In the genomic region with DNA sequence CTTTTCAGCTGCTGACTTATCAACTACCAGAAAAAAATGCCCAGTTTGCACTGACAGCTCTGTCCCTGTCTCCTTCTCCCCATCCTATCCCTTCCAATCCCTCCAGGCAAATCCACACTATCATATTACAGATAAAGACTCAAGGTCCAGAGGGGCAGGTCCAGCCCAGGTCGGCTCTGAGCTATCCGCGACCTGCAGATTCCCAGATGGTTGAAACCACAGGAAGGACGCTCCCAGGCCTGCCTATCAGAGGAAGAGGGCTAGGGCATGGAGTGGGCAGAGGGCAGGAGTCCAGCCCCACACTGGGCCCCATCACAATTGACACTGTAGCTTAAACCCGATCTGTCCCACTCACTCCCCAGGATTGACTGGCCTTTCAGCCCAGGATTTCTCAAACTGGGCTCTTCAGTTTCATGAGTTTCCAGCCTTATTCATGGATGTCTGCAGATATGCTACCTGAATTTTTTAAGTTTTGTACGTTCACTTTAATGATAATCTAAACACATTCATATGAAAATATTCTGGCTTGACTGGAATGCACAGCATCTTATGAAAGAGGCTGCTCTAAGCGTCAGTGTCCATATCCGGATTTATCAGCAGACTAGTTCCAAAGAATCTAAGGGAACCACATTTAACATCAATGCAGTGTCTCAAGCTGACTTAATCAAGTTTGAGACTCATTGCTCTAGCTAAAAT, we compare ENCODE assay signal across 12 cellular contexts. TPM values are rescaled to one million over a fixed set of nuclear protein-coding genes. Genes with fewer than 3 reads are reported as not detected.
DNase-seq lines count a peak whose midpoint lies in the region; ATAC-seq, FAIRE-seq and TF ChIP-seq lines count a peak whose summit lies in the region.
"Had no signal": no experiment of that assay in that cellular context is flagged by ENCODE, and none has a peak within 500 bp of the region (broad histone marks: within the 10 kb centered on the region; RNA-seq: fewer than 3 reads in every experiment).

No MANE protein-coding gene starts in this region.

- DNase-seq in WERI-Rb-1: peak; percentile 81
- DNase-seq in right cardiac atrium: no peak
- peak; percentile 26 for DNase-seq in small intestine
- DNase-seq in NCI-H748 treated with DMSO at 0.1 percent for 48 hours (lab: John Stamatoyannopoulos, UW): no peak
- DNase-seq in SKM-1 treated with dmso at 0.1 percent for 144 hours (lab: John Stamatoyannopoulos, UW; ENCODE audit: unreplicated experiment): no peak
- no peak for DNase-seq in T-helper 2 cell treated with Interferon-gamma antibody and Interleukin-4, amounts not matched to agents 5 μg/mL and 100 μg/mL, for 36 hours (ENCODE audit: low spot score)
- DNase-seq in activated T-cell treated with anti-CD3 and anti-CD28 coated beads, Interleukin-2, amount 50 U/mL, for 24 hours: no peak
- DNase-seq: activated T-cell treated with anti-CD3 and anti-CD28 coated beads, Interleukin-2, amount 50 U/mL, for 4 hours; DND-41; NCI-H510A treated with DMSO at 0.1 percent for 48 hours; T-helper 2 cell had no signal

- WGBS in right cardiac atrium: 53% methylated on average over 8 of the region's 8 CpGs
- WGBS in small intestine, 3 donors: 53 to 69% (median 57%) methylated on average over 8 of the region's 8 CpGs

- H3K27me3 ChIP-seq in WERI-Rb-1 (ENCODE audit: insufficient read depth, low read depth, severe bottlenecking) (no peaks in the 10 kb centered on the region), right cardiac atrium (ENCODE audit: control insufficient read depth, insufficient read depth) (no peaks in the 10 kb centered on the region), small intestine (ENCODE audit: control insufficient read depth in 2 of 2, insufficient read depth in 2 of 2, low read length in 2 of 2) (no peaks in the 10 kb centered on the region)

- peak; percentile 12 to 14 for ATAC-seq in right cardiac atrium
- ATAC-seq: activated T-cell treated with anti-CD3 and anti-CD28 coated beads, Interleukin-2, amount 50 U/mL, for 4 hours had no signal

- H3K4me1 ChIP-seq in right cardiac atrium (ENCODE audit: control insufficient read depth, insufficient read depth, low read length) (peaks cover 15% of the 10 kb centered on the region), small intestine (ENCODE audit: control insufficient read depth in 2 of 2, insufficient read depth in 1 of 2, low read depth in 1 of 2, low read length in 1 of 2) (peaks cover 0 to 10% of the 10 kb centered on the region in 2 donors)

- H3K36me3 ChIP-seq in WERI-Rb-1 (no peaks in the 10 kb centered on the region), small intestine (ENCODE audit: control insufficient read depth in 2 of 2, insufficient read depth in 2 of 2, low read length in 2 of 2) (no peaks in the 10 kb centered on the region)

- no peak for FAIRE-seq in small intestine (lab: Jason Lieb, UNC)

- no peak for TF ChIP-seq CTCF in WERI-Rb-1 (IDR thresholded peaks at IDR 0.05; ENCODE audit: low read depth, low read length)

- peaks cover 41% of the 10 kb centered on the region for H3K4me1 Mint-ChIP-seq in T-helper 2 cell treated with Interferon-gamma antibody and Interleukin-4, amounts not matched to agents 5 μg/mL and 100 μg/mL, for 36 hours (ENCODE audit: low read depth)
- H3K4me1 Mint-ChIP-seq in activated T-cell treated with anti-CD3 and anti-CD28 coated beads, Interleukin-2, amount 50 U/mL, for 24 hours (ENCODE audit: low read depth): peaks cover 33% of the 10 kb centered on the region

- peaks cover 2% of the 10 kb centered on the region for H3K36me3 Mint-ChIP-seq in T-helper 2 cell treated with Interferon-gamma antibody and Interleukin-4, amounts not matched to agents 5 μg/mL and 100 μg/mL, for 36 hours (ENCODE audit: low read depth)
- H3K36me3 Mint-ChIP-seq in activated T-cell treated with anti-CD3 and anti-CD28 coated beads, Interleukin-2, amount 50 U/mL, for 24 hours (ENCODE audit: low read depth): no peaks in the 10 kb centered on the region

- H3K9me3 Mint-ChIP-seq in T-helper 2 cell treated with Interferon-gamma antibody and Interleukin-4, amounts not matched to agents 5 μg/mL and 100 μg/mL, for 36 hours: no peaks in the 10 kb centered on the region
- no peaks in the 10 kb centered on the region for H3K9me3 Mint-ChIP-seq in activated T-cell treated with anti-CD3 and anti-CD28 coated beads, Interleukin-2, amount 50 U/mL, for 24 hours
- H3K9me3 Mint-ChIP-seq: activated T-cell treated with anti-CD3 and anti-CD28 coated beads, Interleukin-2, amount 50 U/mL, for 4 hours had no signal

- no peak overlapping the region for H3K27ac Mint-ChIP-seq in T-helper 2 cell treated with Interferon-gamma antibody and Interleukin-4, amounts not matched to agents 5 μg/mL and 100 μg/mL, for 36 hours
- no peak overlapping the region for H3K27ac Mint-ChIP-seq in activated T-cell treated with anti-CD3 and anti-CD28 coated beads, Interleukin-2, amount 50 U/mL, for 24 hours

- H3K27me3 Mint-ChIP-seq in T-helper 2 cell treated with Interferon-gamma antibody and Interleukin-4, amounts not matched to agents 5 μg/mL and 100 μg/mL, for 36 hours (ENCODE audit: low read depth): peaks cover 2% of the 10 kb centered on the region
- no peaks in the 10 kb centered on the region for H3K27me3 Mint-ChIP-seq in activated T-cell treated with anti-CD3 and anti-CD28 coated beads, Interleukin-2, amount 50 U/mL, for 24 hours

- H3K27ac ChIP-seq in WERI-Rb-1 (peak overlapping the region; percentile 94), right cardiac atrium (ENCODE audit: low read length) (peak overlapping the region; percentile 71), small intestine (ENCODE audit: low read depth in 1 of 2, low read length in 1 of 2) (no peak overlapping the region)

- H3K9me3 ChIP-seq in WERI-Rb-1 (ENCODE audit: severe bottlenecking) (no peaks in the 10 kb centered on the region), right cardiac atrium (ENCODE audit: control insufficient read depth, low read length) (no peaks in the 10 kb centered on the region), small intestine (ENCODE audit: control insufficient read depth, low read depth) (no peaks in the 10 kb centered on the region)

- H3K4me3 Mint-ChIP-seq in T-helper 2 cell treated with Interferon-gamma antibody and Interleukin-4, amounts not matched to agents 5 μg/mL and 100 μg/mL, for 36 hours: no peak overlapping the region
- H3K4me3 Mint-ChIP-seq in activated T-cell treated with anti-CD3 and anti-CD28 coated beads, Interleukin-2, amount 50 U/mL, for 24 hours: no peak overlapping the region
- H3K4me3 Mint-ChIP-seq: activated T-cell treated with anti-CD3 and anti-CD28 coated beads, Interleukin-2, amount 50 U/mL, for 4 hours had no signal

- intact Hi-C loops in right cardiac atrium (cut with DNase I): no loop called here

- peak; percentile 43 for TF ChIP-seq POLR2A in GM19193 (IDR thresholded peaks at IDR 0.05; ENCODE audit: extremely low read depth, insufficient read depth, insufficient read length)

- no peak overlapping the region for H3K4me3 ChIP-seq in WERI-Rb-1 (ENCODE audit: low read depth, low read length)
- H3K4me3 ChIP-seq in right cardiac atrium (ENCODE audit: low read length): no peak overlapping the region
- no peak overlapping the region for H3K4me3 ChIP-seq in small intestine (ENCODE audit: low read depth in 1 of 2, low read length in 2 of 2)

RNA-seq across cellular contexts. Expression of gene FCHSD2, which starts 16.4 kb away (rescaled TPM):
- total RNA-seq in right cardiac atrium: 10 to 100 TPM; 35.4 to 54.1 (median 39.3) TPM
- polyA plus RNA-seq in right cardiac atrium: 12.6 TPM
- 10 to 100 TPM in 1 of 3 donors, 1 to 10 TPM in 2; 2.0 to 10.8 (median 5.1) TPM for polyA plus RNA-seq in small intestine

RNA-seq across cellular contexts. Expression of gene P2RY2, which starts 59.6 kb away (rescaled TPM):
- total RNA-seq in right cardiac atrium: 10 to 100 TPM in 1 of 4 donors, 1 to 10 TPM in 3; 5.5 to 15.1 (median 9.2) TPM
- polyA plus RNA-seq in right cardiac atrium (5.4 TPM), small intestine (1 to 10 TPM; 4.1 to 6.5 (median 4.7) TPM)
- total RNA-seq: activated T-cell treated with anti-CD3 and anti-CD28 coated beads, Interleukin-2, amount 50 U/mL, for 4 hours had no signal

Comparison
In these comparisons a context has a peak if more than half of its experiments do, and no peak if none do; other contexts are left out.
1. DNase-seq: peak in WERI-Rb-1 (single experiment) and small intestine (single experiment); none in right cardiac atrium (0 of 3), NCI-H748 treated with DMSO at 0.1 percent for 48 hours (single experiment), SKM-1 treated with dmso at 0.1 percent for 144 hours (single experiment), T-helper 2 cell treated with Interferon-gamma antibody and Interleukin-4, amounts not matched to agents 5 μg/mL and 100 μg/mL, for 36 hours (single experiment) and activated T-cell treated with anti-CD3 and anti-CD28 coated beads, Interleukin-2, amount 50 U/mL, for 24 hours (single experiment).
2. H3K27ac ChIP-seq: peak in WERI-Rb-1 (single experiment) and right cardiac atrium (single experiment); none in small intestine (0 of 2).